Comparison of ENCODE assay signal across 20 cellular contexts in the genomic region with DNA sequence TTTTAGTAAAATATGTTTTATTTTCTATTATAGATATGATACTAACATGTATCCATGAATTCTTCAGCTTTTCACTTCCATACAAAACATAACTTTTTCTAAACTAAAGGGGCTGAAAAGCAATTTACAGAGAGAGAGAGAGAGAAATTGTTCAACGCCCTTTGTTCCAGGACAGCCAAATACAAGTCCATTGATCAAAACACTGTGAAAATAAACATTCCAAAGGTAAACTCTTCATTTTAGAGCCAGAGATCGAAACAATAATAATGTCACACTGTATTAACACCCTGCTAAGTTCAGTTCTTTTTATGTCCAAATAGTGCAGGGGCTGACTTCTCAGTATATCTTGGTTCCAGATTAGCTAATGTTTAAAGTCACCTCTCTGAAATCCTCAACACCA.
DNase-seq lines count a peak whose midpoint lies in the region; ATAC-seq, FAIRE-seq and TF ChIP-seq lines count a peak whose summit lies in the region.
"Had no signal": no experiment of that assay in that cellular context is flagged by ENCODE, and none has a peak within 500 bp of the region (broad histone marks: within the 10 kb centered on the region; RNA-seq: fewer than 3 reads in every experiment).

No MANE protein-coding gene starts in this region.

- no peaks in the 10 kb centered on the region for H3K79me2 ChIP-seq in SU-DHL-6 (ENCODE audit: insufficient read depth, low read length)

- no peaks in the 10 kb centered on the region for H4K20me1 ChIP-seq in SU-DHL-6 (ENCODE audit: low read depth, low read length)
- H4K20me1 ChIP-seq: BLaER1 had no signal

- H3K4me1 ChIP-seq in right lobe of liver: peaks cover 0 to 57% (median 6%) of the 10 kb centered on the region in 4 donors
- H3K4me1 ChIP-seq: BLaER1 had no signal

- H3K36me3 ChIP-seq in SU-DHL-6 (ENCODE audit: low read length) (no peaks in the 10 kb centered on the region), right lobe of liver (no peaks in the 10 kb centered on the region)
- H3K36me3 ChIP-seq: BE2C, BLaER1 had no signal

- no peaks in the 10 kb centered on the region for H3K9me3 ChIP-seq in SU-DHL-6 (ENCODE audit: insufficient read depth, low read length)
- H3K9me3 ChIP-seq in right lobe of liver: no peaks in the 10 kb centered on the region
- H3K9me3 ChIP-seq: BE2C, BLaER1 had no signal

- H3K27ac ChIP-seq in SU-DHL-6 (ENCODE audit: low read depth, low read length) (no peak overlapping the region), right lobe of liver (peak overlapping the region in 2 of 3 donors; percentile 41 to 62)
- H3K27ac ChIP-seq: BLaER1 had no signal

- TF ChIP-seq CTCF in D721Med (IDR thresholded peaks at IDR 0.05; ENCODE audit: insufficient read depth, missing control alignments) (no peak), SU-DHL-6 (IDR thresholded peaks at IDR 0.05; ENCODE audit: insufficient read depth, low read length, poor library complexity, severe bottlenecking) (no peak), right lobe of liver (IDR thresholded peaks at IDR 0.05) (no peak)

- H3K27me3 Mint-ChIP-seq in effector memory CD8-positive, alpha-beta T cell: no peaks in the 10 kb centered on the region
- H3K27me3 Mint-ChIP-seq: CD4-positive, alpha-beta memory T cell; CD4-positive, CD25-positive, alpha-beta regulatory T cell; CD8-positive, alpha-beta memory T cell had no signal

- H3K9ac ChIP-seq in SU-DHL-6 (ENCODE audit: low read length): no peak overlapping the region
- H3K9ac ChIP-seq: BLaER1 had no signal

- H3K27me3 ChIP-seq in SU-DHL-6 (ENCODE audit: low read length) (no peaks in the 10 kb centered on the region), right lobe of liver (no peaks in the 10 kb centered on the region)
- H3K27me3 ChIP-seq: BE2C, BLaER1 had no signal

- intact Hi-C loops in right lobe of liver (cut with DNase I): no loop called here

- WGBS in right lobe of liver (ENCODE audit: insufficient coverage, low coverage, low lambda C conversion rate, missing lambda C conversion rate): 3% methylated on average over 2 of the region's 2 CpGs

- peaks cover 7% of the 10 kb centered on the region for H3K36me3 Mint-ChIP-seq in effector memory CD8-positive, alpha-beta T cell (ENCODE audit: insufficient read depth)
- H3K36me3 Mint-ChIP-seq: CD14-positive monocyte; CD4-positive, alpha-beta memory T cell; CD4-positive, CD25-positive, alpha-beta regulatory T cell; CD8-positive, alpha-beta memory T cell had no signal

- H3K4me3 ChIP-seq in SU-DHL-6 (ENCODE audit: insufficient read depth, low read length, poor library complexity, severe bottlenecking) (no peak overlapping the region), right lobe of liver (no peak overlapping the region)
- H3K4me3 ChIP-seq: BLaER1 had no signal

- H3K4me2 ChIP-seq in SU-DHL-6 (ENCODE audit: low read depth, low read length, poor library complexity, severe bottlenecking): no peak overlapping the region
- H3K4me2 ChIP-seq: BLaER1 had no signal

- TF ChIP-seq POLR2A in right lobe of liver (IDR thresholded peaks at IDR 0.05): no peak

- DNase-seq in D721Med (ENCODE audit: insufficient read length, low spot score) (no peak), right lobe of liver (no peak), HuH-7 (ENCODE audit: low spot score) (no peak)
- DNase-seq in effector memory CD8-positive, alpha-beta T cell: no peak
- DNase-seq: 8988T; ACHN; BE2C; C1 segment of cervical spinal cord; CD4-positive, alpha-beta memory T cell; CD4-positive, CD25-positive, alpha-beta regulatory T cell; CD8-positive, alpha-beta memory T cell; COR-L47; DMS79 treated with DMSO at 0.1 percent for 48 hours; GF-D8 had no signal

- peak; percentile 61 for FAIRE-seq in D721Med (lab: Jason Lieb, UNC)
- FAIRE-seq: G401.6, GM12891, GM19239 had no signal

- H3K4me1 Mint-ChIP-seq in effector memory CD8-positive, alpha-beta T cell (ENCODE audit: low read depth in 2 of 2): no peaks in the 10 kb centered on the region
- H3K4me1 Mint-ChIP-seq: CD14-positive monocyte; CD4-positive, alpha-beta memory T cell; CD4-positive, CD25-positive, alpha-beta regulatory T cell; CD8-positive, alpha-beta memory T cell had no signal

- H2AFZ ChIP-seq in SU-DHL-6 (ENCODE audit: low read depth, low read length, severe bottlenecking): peak overlapping the region; percentile 66

- H3K4me3 Mint-ChIP-seq in effector memory CD8-positive, alpha-beta T cell: no peak overlapping the region
- H3K4me3 Mint-ChIP-seq: CD14-positive monocyte; CD4-positive, alpha-beta memory T cell; CD4-positive, CD25-positive, alpha-beta regulatory T cell; CD8-positive, alpha-beta memory T cell had no signal

- peaks cover 5 to 15% of the 10 kb centered on the region in 2 donors for H3K9me3 Mint-ChIP-seq in effector memory CD8-positive, alpha-beta T cell

- ATAC-seq in right lobe of liver: peak; percentile 79 to 81 (median 80)
- ATAC-seq in effector memory CD8-positive, alpha-beta T cell (replicated peaks): no peak

- no peaks in the 10 kb centered on the region for H3F3A ChIP-seq in SU-DHL-6 (ENCODE audit: insufficient read depth)

- H3K9me2 ChIP-seq in SU-DHL-6 (replicated peaks; ENCODE audit: insufficient read depth, low read length): no peaks in the 10 kb centered on the region

- H3K27ac Mint-ChIP-seq in effector memory CD8-positive, alpha-beta T cell: no peak overlapping the region
- H3K27ac Mint-ChIP-seq: CD14-positive monocyte; CD4-positive, alpha-beta memory T cell; CD4-positive, CD25-positive, alpha-beta regulatory T cell; CD8-positive, alpha-beta memory T cell had no signal
